Comparison of ENCODE assay signal across 12 cellular contexts in the genomic region with DNA sequence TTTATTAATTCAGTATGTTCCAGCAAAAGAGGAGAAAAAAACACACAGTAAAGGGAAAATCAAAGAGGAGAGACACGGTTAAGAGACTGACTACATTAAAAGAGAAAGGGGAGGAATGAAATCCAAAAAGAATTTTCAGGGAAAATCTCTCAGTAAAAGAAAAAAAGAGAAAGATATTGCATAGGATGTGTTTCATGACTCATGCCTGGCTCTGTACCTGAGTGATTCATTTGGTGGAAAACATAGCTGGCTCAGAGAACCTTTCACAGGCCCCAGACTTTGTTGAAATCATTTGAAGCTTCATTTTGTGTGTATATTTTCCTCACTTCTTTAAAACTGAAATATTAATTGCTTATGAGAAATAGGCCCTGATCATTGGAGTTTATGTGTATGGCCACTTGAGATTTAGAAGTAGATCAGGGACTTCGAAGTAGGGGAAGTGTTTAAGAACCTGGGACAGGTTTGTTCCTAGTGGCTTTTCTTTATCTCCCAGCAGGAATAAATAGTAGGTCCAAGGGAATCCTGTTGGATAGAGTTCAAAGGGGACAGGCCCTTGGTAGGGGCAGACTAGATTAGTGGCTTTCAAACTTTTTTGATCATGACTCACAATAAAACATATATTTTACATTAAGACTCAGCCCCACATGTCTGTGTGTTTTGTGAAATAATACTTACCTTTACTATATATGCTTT.
DNase-seq lines count a peak whose midpoint lies in the region; ATAC-seq, FAIRE-seq and TF ChIP-seq lines count a peak whose summit lies in the region.
"Had no signal": no experiment of that assay in that cellular context is flagged by ENCODE, and none has a peak within 500 bp of the region (broad histone marks: within the 10 kb centered on the region; RNA-seq: fewer than 3 reads in every experiment).

No MANE protein-coding gene starts in this region.

- ATAC-seq in activated T-cell treated with anti-CD3 and anti-CD28 coated beads, Interleukin-2, amount 50 U/mL, for 4 hours = peak; percentile 79 to 97
- ATAC-seq in upper lobe of right lung (peak; percentile 50), natural killer cell (no peak), HG02763 (IDR thresholded peaks at IDR 0.05; ENCODE audit: unreplicated experiment) (no peak)

- DNase-seq in activated T-cell treated with anti-CD3 and anti-CD28 coated beads, Interleukin-2, amount 50 U/mL, for 4 hours = no peak
- no peak for DNase-seq in activated T-cell treated with anti-CD3 and anti-CD28 coated beads, Interleukin-2, amount 50 U/mL, for 1 hour
- DNase-seq in astrocyte (ENCODE audit: low read depth) = peak; percentile 68
- no peak for DNase-seq in right atrium auricular region (ENCODE audit: low spot score)
- no peak for DNase-seq in upper lobe of right lung
- DNase-seq in posterior vena cava (ENCODE audit: low spot score) = no peak
- DNase-seq in natural killer cell = no peak
- DNase-seq: activated effector memory CD4-positive, alpha-beta T cell treated with Interleukin-2 at 50 U/mL for 16 hours had no signal

- no peaks in the 10 kb centered on the region for H3K36me3 Mint-ChIP-seq in activated T-cell treated with anti-CD3 and anti-CD28 coated beads, Interleukin-2, amount 50 U/mL, for 4 hours (ENCODE audit: insufficient read depth)
- H3K36me3 Mint-ChIP-seq in astrocyte (ENCODE audit: low read depth, unreplicated experiment) = no peaks in the 10 kb centered on the region
- no peaks in the 10 kb centered on the region for H3K36me3 Mint-ChIP-seq in natural killer cell

- H2AFZ ChIP-seq in astrocyte (ENCODE audit: low read depth, low read length) = no peak overlapping the region

- intact Hi-C loops in upper lobe of right lung (cut with DNase I) = no loop called here
- intact Hi-C loops in posterior vena cava (cut with DNase I) = no loop called here
- intact Hi-C loops in natural killer cell (cut with micrococcal nuclease) = no loop called here

- no peaks in the 10 kb centered on the region for H3K9me3 Mint-ChIP-seq in activated T-cell treated with anti-CD3 and anti-CD28 coated beads, Interleukin-2, amount 50 U/mL, for 4 hours
- H3K9me3 Mint-ChIP-seq in astrocyte (ENCODE audit: unreplicated experiment) = no peaks in the 10 kb centered on the region
- no peaks in the 10 kb centered on the region for H3K9me3 Mint-ChIP-seq in natural killer cell

- H3K4me1 ChIP-seq in astrocyte (ENCODE audit: insufficient read depth, low read length) (peaks cover 8% of the 10 kb centered on the region), right atrium auricular region (no peaks in the 10 kb centered on the region), upper lobe of right lung (no peaks in the 10 kb centered on the region)

- peak overlapping the region; percentile 76 for H3K27ac Mint-ChIP-seq in astrocyte (ENCODE audit: unreplicated experiment)
- no peak overlapping the region for H3K27ac Mint-ChIP-seq in natural killer cell
- H3K27ac Mint-ChIP-seq: B cell had no signal

- no peak overlapping the region for H3K4me3 ChIP-seq in astrocyte (ENCODE audit: insufficient read depth, low read depth, low read length)
- H3K4me3 ChIP-seq in right atrium auricular region = no peak overlapping the region
- no peak overlapping the region for H3K4me3 ChIP-seq in upper lobe of right lung
- H3K4me3 ChIP-seq: SK-N-MC had no signal

- H3K27me3 ChIP-seq in astrocyte (ENCODE audit: insufficient read depth, low read length) (no peaks in the 10 kb centered on the region), right atrium auricular region (no peaks in the 10 kb centered on the region), upper lobe of right lung (no peaks in the 10 kb centered on the region)

- H3K79me2 ChIP-seq in astrocyte (ENCODE audit: insufficient read depth, low read length) = no peaks in the 10 kb centered on the region

- no peaks in the 10 kb centered on the region for H3K27me3 Mint-ChIP-seq in activated T-cell treated with anti-CD3 and anti-CD28 coated beads, Interleukin-2, amount 50 U/mL, for 4 hours (ENCODE audit: low read depth)
- H3K27me3 Mint-ChIP-seq in astrocyte (ENCODE audit: low read depth, unreplicated experiment) (no peaks in the 10 kb centered on the region), natural killer cell (ENCODE audit: low read depth in 2 of 2) (peaks cover 2 to 5% of the 10 kb centered on the region in 2 donors)
- H3K27me3 Mint-ChIP-seq: B cell had no signal

- H4K20me1 ChIP-seq in astrocyte (ENCODE audit: insufficient read depth, low read length) = no peaks in the 10 kb centered on the region

- H3K9ac ChIP-seq in astrocyte (ENCODE audit: low read length) = no peak overlapping the region

- peak overlapping the region; percentile 9 for H3K4me2 ChIP-seq in astrocyte (ENCODE audit: low read length)

- TF ChIP-seq CTCF in astrocyte (IDR thresholded peaks at IDR 0.05; ENCODE audit: insufficient read depth, low read depth, low read length) = no peak
- TF ChIP-seq CTCF in right atrium auricular region (IDR thresholded peaks at IDR 0.05) = no peak
- TF ChIP-seq CTCF in upper lobe of right lung (IDR thresholded peaks at IDR 0.05) = no peak
- TF ChIP-seq CTCF in natural killer cell (IDR thresholded peaks at IDR 0.05) = no peak

- H3K36me3 ChIP-seq in astrocyte (ENCODE audit: insufficient read depth, low read length) = no peaks in the 10 kb centered on the region
- no peaks in the 10 kb centered on the region for H3K36me3 ChIP-seq in right atrium auricular region
- no peaks in the 10 kb centered on the region for H3K36me3 ChIP-seq in upper lobe of right lung

- H3K27ac ChIP-seq in astrocyte (ENCODE audit: low read depth, low read length) (peak overlapping the region; percentile 65), right atrium auricular region (peak overlapping the region; percentile 29 to 54), upper lobe of right lung (no peak overlapping the region)
- H3K27ac ChIP-seq: SK-N-MC had no signal

- H3K9me3 ChIP-seq in astrocyte (ENCODE audit: insufficient read depth, low read depth, low read length) = no peaks in the 10 kb centered on the region
- no peaks in the 10 kb centered on the region for H3K9me3 ChIP-seq in right atrium auricular region
- no peaks in the 10 kb centered on the region for H3K9me3 ChIP-seq in upper lobe of right lung

- peak overlapping the region; percentile 36 for H3K4me3 Mint-ChIP-seq in activated T-cell treated with anti-CD3 and anti-CD28 coated beads, Interleukin-2, amount 50 U/mL, for 4 hours
- no peak overlapping the region for H3K4me3 Mint-ChIP-seq in astrocyte (ENCODE audit: unreplicated experiment)
- H3K4me3 Mint-ChIP-seq in natural killer cell = no peak overlapping the region
- H3K4me3 Mint-ChIP-seq: B cell had no signal

- peak; percentile 5 for FAIRE-seq in astrocyte (lab: Jason Lieb, UNC)
- FAIRE-seq: GM18507 had no signal

- peaks cover 42% of the 10 kb centered on the region for H3K4me1 Mint-ChIP-seq in activated T-cell treated with anti-CD3 and anti-CD28 coated beads, Interleukin-2, amount 50 U/mL, for 4 hours (ENCODE audit: low read depth)
- H3K4me1 Mint-ChIP-seq in astrocyte (ENCODE audit: low read depth, unreplicated experiment) = peaks cover 8% of the 10 kb centered on the region
- no peaks in the 10 kb centered on the region for H3K4me1 Mint-ChIP-seq in natural killer cell

Comparison
In these comparisons a context has a peak if more than half of its experiments do, and no peak if none do; other contexts are left out.
1. ATAC-seq: peak in activated T-cell treated with anti-CD3 and anti-CD28 coated beads, Interleukin-2, amount 50 U/mL, for 4 hours (2 of 2) and upper lobe of right lung (single experiment); none in natural killer cell (0 of 3) and HG02763 (single experiment).